Comparison of ENCODE assay signal across 14 cellular contexts in genomic region chr1:7581754-7582264, GRCh38.
DNase-seq lines count a peak whose midpoint lies in the region; ATAC-seq and TF ChIP-seq lines count a peak whose summit lies in the region.
"Had no signal": no experiment of that assay in that cellular context is flagged by ENCODE, and none has a peak within 500 bp of the region (broad histone marks: within the 10 kb centered on the region; RNA-seq: fewer than 3 reads in every experiment).

No MANE protein-coding gene starts in this region.

- CTCF ChIA-PET in SK-N-SH (lab: Yijun Ruan, JAX) = interaction anchor here (0.8 to 4.7 kb wide), 14 partner anchors 9 to 124 kb away, joined by 3 to 32 read pairs (median 6); no protein-coding TSS in a partner anchor

- no peaks in the 10 kb centered on the region for H3K36me3 Mint-ChIP-seq in endodermal cell (ENCODE audit: low read depth)
- H3K36me3 Mint-ChIP-seq: naive thymus-derived CD8-positive, alpha-beta T cell had no signal

- no peak overlapping the region for H3K4me3 ChIP-seq in SK-N-SH (ENCODE audit: low read depth in 2 of 2, low read length in 1 of 2)
- H3K4me3 ChIP-seq in endodermal cell (ENCODE audit: low read length) = no peak overlapping the region
- no peak overlapping the region for H3K4me3 ChIP-seq in suprapubic skin

- H3K9me2 ChIP-seq in SK-N-SH = no peaks in the 10 kb centered on the region

- H3F3A ChIP-seq in SK-N-SH (replicated peaks; ENCODE audit: insufficient read depth) = no peaks in the 10 kb centered on the region

- DNase-seq in SK-N-SH (no peak), endodermal cell (no peak), midbrain (lab: John Stamatoyannopoulos, UW) (peak; percentile 6), suprapubic skin (ENCODE audit: low spot score in 2 of 2) (peak; percentile 29 to 52)
- no peak for DNase-seq in stimulated activated naive CD4-positive, alpha-beta T cell treated with Interleukin-2 at 50 U/mL for 16 hours (lab: John Stamatoyannopoulos, UW)
- DNase-seq: ACHN, activated gamma-delta T cell, H9, NCI-H2029 treated with DMSO at 0.1 percent for 48 hours had no signal

- H3K9me3 Mint-ChIP-seq in endodermal cell = no peaks in the 10 kb centered on the region
- H3K9me3 Mint-ChIP-seq: H9; naive thymus-derived CD8-positive, alpha-beta T cell; T-helper 1 cell treated with Interleukin-12 subunit alpha and Interleukin-12 subunit beta and Interleukin-4 antibody, amounts not matched to agents 30 μg/mL and 1 μg/mL, for 36 hours had no signal

- POLR2A ChIA-PET in SK-N-SH (lab: Yijun Ruan, JAX) = interaction anchor here (0.6 to 6.7 kb wide), 7 partner anchors 9 to 87 kb away, joined by 3 to 43 read pairs (median 3); no protein-coding TSS in a partner anchor

- no peak for TF ChIP-seq EP300 in SK-N-SH (IDR thresholded peaks at IDR 0.05; ENCODE audit: borderline replicate concordance in 1 of 2, low read depth in 1 of 2, low read length in 1 of 2)
- no peak for TF ChIP-seq EP300 in suprapubic skin (IDR thresholded peaks at IDR 0.05)

- TF ChIP-seq RAD21 in SK-N-SH (IDR thresholded peaks at IDR 0.05; ENCODE audit: low read length) = peak; percentile 51

- no peaks in the 10 kb centered on the region for H3K36me3 ChIP-seq in SK-N-SH (replicated peaks in 1 of 2; ENCODE audit: control insufficient read depth in 1 of 2, insufficient read depth in 2 of 2, low read length in 1 of 2)
- no peaks in the 10 kb centered on the region for H3K36me3 ChIP-seq in endodermal cell (ENCODE audit: control insufficient read depth, insufficient read depth, low read length)
- H3K36me3 ChIP-seq in suprapubic skin = no peaks in the 10 kb centered on the region

- no peak overlapping the region for H3K4me2 ChIP-seq in SK-N-SH

- TF ChIP-seq POLR2A in suprapubic skin (IDR thresholded peaks at IDR 0.05) (no peak), GM18505 (IDR thresholded peaks at IDR 0.05; ENCODE audit: borderline replicate concordance, extremely low read depth, insufficient read depth, insufficient read length) (no peak)

- H3K4me3 Mint-ChIP-seq in endodermal cell = no peak overlapping the region
- H3K4me3 Mint-ChIP-seq: H9; naive thymus-derived CD8-positive, alpha-beta T cell; T-helper 1 cell treated with Interleukin-12 subunit alpha and Interleukin-12 subunit beta and Interleukin-4 antibody, amounts not matched to agents 30 μg/mL and 1 μg/mL, for 36 hours had no signal

- no peak overlapping the region for H2AFZ ChIP-seq in SK-N-SH (ENCODE audit: low read depth)

- peak overlapping the region in 1 of 2 experiments; percentile 99; a peak in 2 of 4 replicates for H3K27ac ChIP-seq in SK-N-SH (ENCODE audit: low read depth in 2 of 2, low read length in 1 of 2)
- H3K27ac ChIP-seq in endodermal cell (ENCODE audit: low read depth, low read length) = no peak overlapping the region
- no peak overlapping the region for H3K27ac ChIP-seq in suprapubic skin

- TF ChIP-seq CTCF in SK-N-SH (IDR thresholded peaks at IDR 0.05) = no peak
- peak; percentile 57 for TF ChIP-seq CTCF in endodermal cell (conservative IDR thresholded peaks at IDR 0.05)
- no peak for TF ChIP-seq CTCF in suprapubic skin (IDR thresholded peaks at IDR 0.05)

- no peaks in the 10 kb centered on the region for H3K79me2 ChIP-seq in SK-N-SH (ENCODE audit: insufficient read depth)

- H3K4me1 Mint-ChIP-seq in endodermal cell = no peaks in the 10 kb centered on the region

- peaks cover 0 to 55% of the 10 kb centered on the region in 2 experiments; a peak in 2 of 4 replicates for H3K4me1 ChIP-seq in SK-N-SH (ENCODE audit: control insufficient read depth in 1 of 2, insufficient read depth in 2 of 2, low read depth in 1 of 2, low read length in 1 of 2)
- H3K4me1 ChIP-seq in endodermal cell (ENCODE audit: control insufficient read depth, insufficient read depth, low read length) = peaks cover 9% of the 10 kb centered on the region
- peaks cover 4% of the 10 kb centered on the region for H3K4me1 ChIP-seq in suprapubic skin

- H3K9ac ChIP-seq in SK-N-SH = no peak overlapping the region
- no peak overlapping the region for H3K9ac ChIP-seq in endodermal cell (ENCODE audit: extremely low read depth, low read length, poor library complexity, severe bottlenecking)

- H4K20me1 ChIP-seq in SK-N-SH (ENCODE audit: insufficient read depth) = no peaks in the 10 kb centered on the region

- peaks cover 1% of the 10 kb centered on the region for H3K27me3 Mint-ChIP-seq in endodermal cell (ENCODE audit: insufficient read depth)

- WGBS in SK-N-SH (ENCODE audit: low lambda C conversion rate) = 78% methylated on average over 11 of the region's 11 CpGs
- WGBS in endodermal cell (ENCODE audit: insufficient coverage in 1 of 2, insufficient read length in 1 of 2), 2 experiments = 87 to 90% methylated on average over 11 of the region's 11 CpGs
- 75% methylated on average over 11 of the region's 11 CpGs for WGBS in suprapubic skin

- H3K27ac Mint-ChIP-seq in endodermal cell = no peak overlapping the region
- H3K27ac Mint-ChIP-seq: H9; T-helper 1 cell treated with Interleukin-12 subunit alpha and Interleukin-12 subunit beta and Interleukin-4 antibody, amounts not matched to agents 30 μg/mL and 1 μg/mL, for 36 hours had no signal

- no peaks in the 10 kb centered on the region for H3K9me3 ChIP-seq in SK-N-SH
- no peaks in the 10 kb centered on the region for H3K9me3 ChIP-seq in endodermal cell (ENCODE audit: control insufficient read depth, low read length)
- H3K9me3 ChIP-seq in suprapubic skin = no peaks in the 10 kb centered on the region

- H3K27me3 ChIP-seq in SK-N-SH (ENCODE audit: insufficient read depth) (no peaks in the 10 kb centered on the region), endodermal cell (ENCODE audit: control insufficient read depth, insufficient read depth, low read length, poor library complexity, severe bottlenecking) (no peaks in the 10 kb centered on the region), suprapubic skin (no peaks in the 10 kb centered on the region)

- no peak for ATAC-seq in SK-N-SH treated with all-trans-retinoic acid at 6 μM for 48 hours
- no peak for ATAC-seq in GM21528 (IDR thresholded peaks at IDR 0.05; ENCODE audit: low FRiP score, unreplicated experiment)
- ATAC-seq in GM18505 (IDR thresholded peaks at IDR 0.05; ENCODE audit: unreplicated experiment) = no peak
- ATAC-seq: naive thymus-derived CD8-positive, alpha-beta T cell had no signal

TF ChIP-seq in SK-N-SH, 30 proteins besides CTCF, POLR2A, EP300 and RAD21:
- TF ChIP-seq POLR2AphosphoS5 (IDR thresholded peaks at IDR 0.05; ENCODE audit: low read depth, low read length) (no peak), SMC3 (IDR thresholded peaks at IDR 0.05; ENCODE audit: low read depth, low read length) (peak; percentile 18; the same call in 1 of the 2 replicates)

TF ChIP-seq in SK-N-SH treated with all-trans-retinoic acid at 6 μM for 48 hours, 23 proteins besides CTCF, POLR2A, EP300 and RAD21 (continues in another document):
- TF ChIP-seq CSRNP3 (CRISPR knock-in tag; IDR thresholded peaks at IDR 0.05) = no peak
- TF ChIP-seq POU6F1 (CRISPR knock-in tag; IDR thresholded peaks at IDR 0.05; ENCODE audit: borderline replicate concordance, low read depth) = no peak
- no peak for TF ChIP-seq PATZ1 (CRISPR knock-in tag; IDR thresholded peaks at IDR 0.05; ENCODE audit: borderline replicate concordance)
- TF ChIP-seq ESRRG (CRISPR knock-in tag; IDR thresholded peaks at IDR 0.05) = no peak
- TF ChIP-seq TCF4 (CRISPR knock-in tag; IDR thresholded peaks at IDR 0.05; ENCODE audit: borderline replicate concordance) = no peak
- TF ChIP-seq RARB (CRISPR knock-in tag; IDR thresholded peaks at IDR 0.05) = no peak
- TF ChIP-seq ISL1 (CRISPR knock-in tag; IDR thresholded peaks at IDR 0.05) = no peak
- TF ChIP-seq GLIS3 (CRISPR knock-in tag; IDR thresholded peaks at IDR 0.05) = no peak
- no peak for TF ChIP-seq ZNF565 (CRISPR knock-in tag; conservative IDR thresholded peaks at IDR 0.05; ENCODE audit: low read depth)
- no peak for TF ChIP-seq ZNF8 (CRISPR knock-in tag; IDR thresholded peaks at IDR 0.05)
- no peak for TF ChIP-seq ZC3H10 (CRISPR knock-in tag; IDR thresholded peaks at IDR 0.05)

Comparison
In these comparisons a context has a peak if more than half of its experiments do, and no peak if none do; other contexts are left out.
1. DNase-seq: peak in midbrain (single experiment) and suprapubic skin (2 of 2); none in SK-N-SH (single experiment), endodermal cell (single experiment) and stimulated activated naive CD4-positive, alpha-beta T cell treated with Interleukin-2 at 50 U/mL for 16 hours (single experiment).